8 cellular contexts compared by ENCODE assay signal in genomic region chr5:141747152-141747640, GRCh38.
DNase-seq lines count a peak whose midpoint lies in the region; ATAC-seq, FAIRE-seq and TF ChIP-seq lines count a peak whose summit lies in the region.

No MANE protein-coding gene starts in this region.

- DNase-seq in D341Med (ENCODE audit: low spot score), result peak; percentile 87
- peak; percentile 63 for DNase-seq in LNCaP clone FGC (ENCODE audit: low read depth)
- DNase-seq in SHP77 (lab: John Stamatoyannopoulos, UW), result peak; percentile 77 to 89
- DNase-seq in frontal cortex (ENCODE audit: low spot score in 2 of 2), result peak; percentile 80 to 89
- peak; percentile 95 to 99 (median 96) for DNase-seq in posterior cingulate gyrus

- intact Hi-C loops in posterior cingulate gyrus (cut with DNase I), result loop anchor here (2.0 to 5.0 kb wide), 2 partner anchors 65 to 132 kb away; partner anchors contain the start of gene PCDH1

- no peak overlapping the region for H3K4me3 ChIP-seq in LNCaP clone FGC (ENCODE audit: low read depth, low read length)

- FAIRE-seq in frontal cortex (lab: Jason Lieb, UNC), result no peak

- TF ChIP-seq CTCF in LNCaP clone FGC (IDR thresholded peaks at IDR 0.05; ENCODE audit: control insufficient read depth, extremely low read depth, insufficient read depth), result no peak

- no peak for ATAC-seq in GM21723 (IDR thresholded peaks at IDR 0.05; ENCODE audit: unreplicated experiment)
- no peak for ATAC-seq in GM21390 (IDR thresholded peaks at IDR 0.05; ENCODE audit: unreplicated experiment)
- no peak for ATAC-seq in GM19351 (IDR thresholded peaks at IDR 0.05; ENCODE audit: unreplicated experiment)
